In the genomic region with DNA sequence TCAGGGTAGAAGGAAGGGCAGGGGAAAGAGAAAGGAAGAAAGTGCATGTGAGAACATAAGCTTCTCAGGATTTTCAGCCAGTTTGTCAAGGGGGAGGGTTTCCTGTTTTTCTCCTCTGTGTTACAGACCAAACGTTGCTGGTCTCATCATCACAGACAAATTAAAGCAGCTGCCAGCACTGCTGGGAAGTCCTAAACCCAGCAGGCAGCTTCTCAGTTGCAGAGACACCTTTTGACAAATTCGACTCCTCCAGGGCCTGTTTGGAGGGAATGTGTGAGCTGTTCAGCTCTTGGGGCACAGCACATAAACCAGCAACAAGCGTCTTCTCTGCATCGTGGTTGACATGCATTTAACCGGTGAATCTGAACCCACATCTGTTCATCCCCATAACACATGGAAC, we compare ENCODE assay signal across 12 cellular contexts.
DNase-seq lines count a peak whose midpoint lies in the region; ATAC-seq and TF ChIP-seq lines count a peak whose summit lies in the region.
"Had no signal": no experiment of that assay in that cellular context is flagged by ENCODE, and none has a peak within 500 bp of the region (broad histone marks: within the 10 kb centered on the region; RNA-seq: fewer than 3 reads in every experiment).

No MANE protein-coding gene starts in this region.

- H3K9me3 ChIP-seq in right cardiac atrium (ENCODE audit: control insufficient read depth, low read length) (no peaks in the 10 kb centered on the region), suprapubic skin (no peaks in the 10 kb centered on the region)
- H3K9me3 ChIP-seq: body of pancreas, ovary had no signal

- POLR2A ChIA-PET in WTC11 (lab: Charles Lee) = no interaction called here

- no peaks in the 10 kb centered on the region for H3K36me3 ChIP-seq in suprapubic skin
- H3K36me3 ChIP-seq: ovary had no signal

- H3K27ac Mint-ChIP-seq in WTC11 = no peak overlapping the region

- TF ChIP-seq CTCF in WTC11 (IDR thresholded peaks at IDR 0.05) (no peak), fibroblast of the aortic adventitia (IDR thresholded peaks at IDR 0.05; ENCODE audit: insufficient read depth, low read length) (no peak), suprapubic skin (IDR thresholded peaks at IDR 0.05) (no peak)

- CTCF ChIA-PET in WTC11 (lab: Charles Lee) = interaction anchor here (0.7 to 1.2 kb wide), 4 partner anchors 14 to 758 kb away, joined by 3 to 4 read pairs (median 3); no protein-coding TSS in a partner anchor

- H3K27ac ChIP-seq in right cardiac atrium (ENCODE audit: low read length) (no peak overlapping the region), suprapubic skin (no peak overlapping the region)
- H3K27ac ChIP-seq: body of pancreas, ovary had no signal

- H3K27me3 ChIP-seq in right cardiac atrium (ENCODE audit: control insufficient read depth, insufficient read depth) (no peaks in the 10 kb centered on the region), suprapubic skin (no peaks in the 10 kb centered on the region)
- H3K27me3 ChIP-seq: body of pancreas, ovary had no signal

- H3K4me1 Mint-ChIP-seq in WTC11 = peaks cover 75% of the 10 kb centered on the region

- no peak overlapping the region for H3K4me3 Mint-ChIP-seq in WTC11

- H3K4me3 ChIP-seq in right cardiac atrium (ENCODE audit: low read length) (no peak overlapping the region), fibroblast of the aortic adventitia (ENCODE audit: low read depth, low read length) (no peak overlapping the region), suprapubic skin (no peak overlapping the region)
- H3K4me3 ChIP-seq: body of pancreas, ovary had no signal

- WGBS in right cardiac atrium = 21% methylated on average over 5 of the region's 5 CpGs
- 18% methylated on average over 5 of the region's 5 CpGs for WGBS in suprapubic skin

- H3K36me3 Mint-ChIP-seq in WTC11 = peaks cover 6% of the 10 kb centered on the region

- ATAC-seq in Right ventricle myocardium superior (ENCODE audit: poor library complexity) = peak; percentile 58
- ATAC-seq in right cardiac atrium = no peak
- ATAC-seq in WTC11 = peak; percentile 26
- ATAC-seq: body of pancreas had no signal

- no peak for TF ChIP-seq EP300 in suprapubic skin (IDR thresholded peaks at IDR 0.05)

- H3K4me1 ChIP-seq in right cardiac atrium (ENCODE audit: control insufficient read depth, insufficient read depth, low read length) = no peaks in the 10 kb centered on the region
- peaks cover 17% of the 10 kb centered on the region for H3K4me1 ChIP-seq in suprapubic skin

- H3K9me3 Mint-ChIP-seq in WTC11 = peaks cover 14% of the 10 kb centered on the region; the same call in 1 of the 2 replicates

- intact Hi-C loops in Right ventricle myocardium superior (cut with DNase I) (no loop called here), right cardiac atrium (cut with DNase I) (no loop called here)

- DNase-seq in Right ventricle myocardium superior = no peak
- DNase-seq in right cardiac atrium = no peak
- no peak for DNase-seq in WTC11 (ENCODE audit: low spot score)
- peak; percentile 50 for DNase-seq in fibroblast of the aortic adventitia (ENCODE audit: low read depth)
- peak; percentile 33 for DNase-seq in stromal cell of bone marrow (ENCODE audit: low read depth)
- no peak for DNase-seq in middle frontal gyrus (ENCODE audit: extremely low spot score, low spot score)
- DNase-seq in COLO829 (ENCODE audit: low spot score) = no peak
- DNase-seq in suprapubic skin (ENCODE audit: low spot score in 2 of 2) = no peak
- DNase-seq: GOT3, NCI-H524 treated with DMSO at 0.1 percent for 48 hours, ovary had no signal

- TF ChIP-seq POLR2A in suprapubic skin (IDR thresholded peaks at IDR 0.05) = no peak

- no peaks in the 10 kb centered on the region; the same call in 1 of the 2 replicates for H3K27me3 Mint-ChIP-seq in WTC11 (ENCODE audit: low read depth)

TF ChIP-seq in WTC11, 78 proteins besides CTCF, POLR2A, EP300 and RAD21:
- TF ChIP-seq, protein P1, sequence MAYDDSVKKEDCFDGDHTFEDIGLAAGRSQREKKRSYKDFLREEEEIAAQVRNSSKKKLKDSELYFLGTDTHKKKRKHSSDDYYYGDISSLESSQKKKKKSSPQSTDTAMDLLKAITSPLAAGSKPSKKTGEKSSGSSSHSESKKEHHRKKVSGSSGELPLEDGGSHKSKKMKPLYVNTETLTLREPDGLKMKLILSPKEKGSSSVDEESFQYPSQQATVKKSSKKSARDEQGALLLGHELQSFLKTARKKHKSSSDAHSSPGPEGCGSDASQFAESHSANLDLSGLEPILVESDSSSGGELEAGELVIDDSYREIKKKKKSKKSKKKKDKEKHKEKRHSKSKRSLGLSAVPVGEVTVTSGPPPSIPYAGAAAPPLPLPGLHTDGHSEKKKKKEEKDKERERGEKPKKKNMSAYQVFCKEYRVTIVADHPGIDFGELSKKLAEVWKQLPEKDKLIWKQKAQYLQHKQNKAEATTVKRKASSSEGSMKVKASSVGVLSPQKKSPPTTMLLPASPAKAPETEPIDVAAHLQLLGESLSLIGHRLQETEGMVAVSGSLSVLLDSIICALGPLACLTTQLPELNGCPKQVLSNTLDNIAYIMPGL (CRISPR knock-in tag; IDR thresholded peaks at IDR 0.05) = no peak
- TF ChIP-seq HMGA2 (CRISPR knock-in tag; IDR thresholded peaks at IDR 0.05) = no peak
- TF ChIP-seq, protein P2, sequence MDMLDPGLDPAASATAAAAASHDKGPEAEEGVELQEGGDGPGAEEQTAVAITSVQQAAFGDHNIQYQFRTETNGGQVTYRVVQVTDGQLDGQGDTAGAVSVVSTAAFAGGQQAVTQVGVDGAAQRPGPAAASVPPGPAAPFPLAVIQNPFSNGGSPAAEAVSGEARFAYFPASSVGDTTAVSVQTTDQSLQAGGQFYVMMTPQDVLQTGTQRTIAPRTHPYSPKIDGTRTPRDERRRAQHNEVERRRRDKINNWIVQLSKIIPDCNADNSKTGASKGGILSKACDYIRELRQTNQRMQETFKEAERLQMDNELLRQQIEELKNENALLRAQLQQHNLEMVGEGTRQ (CRISPR knock-in tag; IDR thresholded peaks at IDR 0.05) = no peak
- no peak for TF ChIP-seq SMAD4 (CRISPR knock-in tag; IDR thresholded peaks at IDR 0.05)

Comparison
In these comparisons a context has a peak if more than half of its experiments do, and no peak if none do; other contexts are left out.
1. ATAC-seq: peak in Right ventricle myocardium superior (single experiment) and WTC11 (single experiment); none in right cardiac atrium (0 of 2).
2. DNase-seq: peak in fibroblast of the aortic adventitia (single experiment) and stromal cell of bone marrow (single experiment); none in Right ventricle myocardium superior (single experiment), right cardiac atrium (0 of 3), WTC11 (single experiment), middle frontal gyrus (single experiment), COLO829 (single experiment) and suprapubic skin (0 of 2).